17 cellular contexts compared by ENCODE assay signal in the genomic region with DNA sequence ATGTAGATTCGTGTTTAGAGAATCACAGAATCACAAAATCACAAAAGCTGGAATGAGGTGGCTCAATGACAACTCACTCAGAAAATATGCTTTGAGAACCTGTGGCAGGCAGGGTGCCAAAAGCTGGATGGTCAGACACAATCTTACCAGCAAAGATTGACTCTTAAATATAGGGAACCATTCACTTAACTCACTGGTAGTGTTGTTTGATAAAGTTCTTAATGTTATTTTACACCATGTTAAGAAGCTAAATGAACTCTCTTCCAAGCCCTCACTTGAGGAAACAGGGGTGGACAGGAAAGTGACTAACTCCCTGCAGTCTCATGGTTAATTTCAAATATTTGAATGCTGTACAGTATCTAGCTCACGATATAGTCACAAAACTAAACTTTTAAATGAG. TPM values are rescaled to one million over a fixed set of nuclear protein-coding genes. Genes with fewer than 3 reads are reported as not detected.
DNase-seq lines count a peak whose midpoint lies in the region; TF ChIP-seq lines count a peak whose summit lies in the region.
"Had no signal": no experiment of that assay in that cellular context is flagged by ENCODE, and none has a peak within 500 bp of the region (broad histone marks: within the 10 kb centered on the region; RNA-seq: fewer than 3 reads in every experiment).

No MANE protein-coding gene starts in this region.

- intact Hi-C loops in sigmoid colon (cut with DNase I), result no loop called here

- no peak overlapping the region for H3K4me3 ChIP-seq in SJSA1
- H3K4me3 ChIP-seq in Karpas-422 (ENCODE audit: low read length), result no peak overlapping the region
- H3K4me3 ChIP-seq in sigmoid colon, result no peak overlapping the region
- H3K4me3 ChIP-seq: tibial nerve had no signal

- DNase-seq in A172 (ENCODE audit: low spot score) (peak; percentile 37), HCEC 1CT (peak; percentile 11), SJSA1 (ENCODE audit: low read depth in 1 of 2, low spot score in 2 of 2) (peak; percentile 9 to 48), fibroblast of peridontal ligament (ENCODE audit: extremely low read depth) (peak; percentile 19), Karpas-422 (no peak), SW 1271 (lab: John Stamatoyannopoulos, UW) (no peak), sigmoid colon (no peak), cerebellar nuclear complex (lab: John Stamatoyannopoulos, UW) (no peak)
- DNase-seq: 8988T; activated naive CD8-positive, alpha-beta T cell treated with anti-CD3 and anti-CD28 coated beads, Interleukin-2, amount 10 ng/mL, durations not matched to agents 7 days and 5 days; activated T-cell treated with anti-CD3 and anti-CD28 coated beads, Interleukin-2, amount 50 U/mL, for 24 hours; islet precursor cell; KG1; midbrain; NCI-H1436; stimulated activated CD4-positive, alpha-beta T cell treated with anti-CD3 and anti-CD28 coated beads, Interleukin-4, amount 100 ng/mL, for 4 hours had no signal

- H3K27ac ChIP-seq in SJSA1, result no peak overlapping the region
- H3K27ac ChIP-seq in Karpas-422 (ENCODE audit: low read length), result no peak overlapping the region
- H3K27ac ChIP-seq in sigmoid colon, result no peak overlapping the region
- H3K27ac ChIP-seq: tibial nerve had no signal

- TF ChIP-seq POLR2A in sigmoid colon (IDR thresholded peaks at IDR 0.05), result no peak

- H3K27me3 ChIP-seq in SJSA1 (replicated peaks) (no peaks in the 10 kb centered on the region), Karpas-422 (ENCODE audit: low read length) (no peaks in the 10 kb centered on the region), sigmoid colon (no peaks in the 10 kb centered on the region)
- H3K27me3 ChIP-seq: tibial nerve had no signal

- no peak for TF ChIP-seq EP300 in sigmoid colon (IDR thresholded peaks at IDR 0.05)

- no peaks in the 10 kb centered on the region for H3K79me2 ChIP-seq in Karpas-422 (ENCODE audit: low read length)

- H3K9me3 ChIP-seq in SJSA1 (replicated peaks) (no peaks in the 10 kb centered on the region), Karpas-422 (ENCODE audit: low read length) (no peaks in the 10 kb centered on the region), sigmoid colon (no peaks in the 10 kb centered on the region)
- H3K9me3 ChIP-seq: tibial nerve had no signal

- no peak overlapping the region for H2AFZ ChIP-seq in Karpas-422 (ENCODE audit: low read length)

- no peak for TF ChIP-seq CTCF in sigmoid colon (IDR thresholded peaks at IDR 0.05)

- no peaks in the 10 kb centered on the region for H4K20me1 ChIP-seq in Karpas-422 (ENCODE audit: insufficient read depth, low read depth, low read length)

- no peak overlapping the region for H3K9ac ChIP-seq in Karpas-422 (ENCODE audit: low read length)

- WGBS in sigmoid colon, 2 donors, result 85 to 90% methylated on average over 2 of the region's 2 CpGs

- H3K4me1 ChIP-seq in SJSA1 (replicated peaks), result peaks cover 9% of the 10 kb centered on the region
- peaks cover 6% of the 10 kb centered on the region for H3K4me1 ChIP-seq in Karpas-422 (ENCODE audit: low read length)
- peaks cover 0 to 6% (median 3%) of the 10 kb centered on the region in 4 donors for H3K4me1 ChIP-seq in sigmoid colon

- no peak overlapping the region for H3K4me2 ChIP-seq in Karpas-422 (ENCODE audit: low read depth, low read length, poor library complexity, severe bottlenecking)

- H3K9me2 ChIP-seq in Karpas-422 (replicated peaks; ENCODE audit: insufficient read depth, low read length), result no peaks in the 10 kb centered on the region

- H3K36me3 ChIP-seq in SJSA1 (no peaks in the 10 kb centered on the region), Karpas-422 (ENCODE audit: insufficient read depth, low read length) (no peaks in the 10 kb centered on the region), sigmoid colon (no peaks in the 10 kb centered on the region)
- H3K36me3 ChIP-seq: tibial nerve had no signal

RNA-seq across cellular contexts. Expression of a gene that starts 5.7 kb away (rescaled TPM):
- total RNA-seq in A172 (2014; rRNA removed; shearing (Covaris generic)), result 133 and 159 TPM in 2 replicates
- total RNA-seq in SJSA1 (2014; rRNA removed; shearing (Covaris generic)), result 143 and 153 TPM in 2 replicates
- 12.2 and 41.8 TPM in 2 replicates for total RNA-seq in Karpas-422 (2014; rRNA removed; shearing (Covaris generic); ENCODE audit: low replicate concordance)
- total RNA-seq in sigmoid colon, result 10 to 100 TPM; 55.9 to 74.2 (median 65.5) TPM
- 100 to 1,000 TPM in 1 of 3 donors, 10 to 100 TPM in 2; 51.8 to 159 (median 98.5) TPM for polyA plus RNA-seq in sigmoid colon

RNA-seq across cellular contexts. Expression of a gene that starts 59.7 kb away (rescaled TPM):
- 0.53 and 1.3 TPM in 2 replicates for total RNA-seq in A172 (2014; rRNA removed; shearing (Covaris generic))
- 3.6 and 7.0 TPM in 2 replicates for total RNA-seq in SJSA1 (2014; rRNA removed; shearing (Covaris generic))
- total RNA-seq in Karpas-422 (2014; rRNA removed; shearing (Covaris generic); ENCODE audit: low replicate concordance), result 0.07 TPM in 1 of 2 replicates, not detected in the other
- total RNA-seq in sigmoid colon, result 10 to 100 TPM in 1 of 4 donors, 1 to 10 TPM in 3; 2.9 to 14.0 (median 3.1) TPM
- 1 to 10 TPM in 1 of 3 donors, under 1 TPM in 2; under 0.01 to 2.2 (median 0.23) TPM for polyA plus RNA-seq in sigmoid colon
- total RNA-seq: activated naive CD8-positive, alpha-beta T cell treated with anti-CD3 and anti-CD28 coated beads, Interleukin-2, amount 10 ng/mL, durations not matched to agents 7 days and 5 days had no signal

Comparison
In these comparisons a context has a peak if more than half of its experiments do, and no peak if none do; other contexts are left out.
1. DNase-seq: peak in A172 (single experiment), HCEC 1CT (single experiment), SJSA1 (2 of 2) and fibroblast of peridontal ligament (single experiment); none in Karpas-422 (single experiment), SW 1271 (0 of 2), sigmoid colon (single experiment) and cerebellar nuclear complex (0 of 2).